Comparison of ENCODE assay signal across 19 cellular contexts in the genomic region with DNA sequence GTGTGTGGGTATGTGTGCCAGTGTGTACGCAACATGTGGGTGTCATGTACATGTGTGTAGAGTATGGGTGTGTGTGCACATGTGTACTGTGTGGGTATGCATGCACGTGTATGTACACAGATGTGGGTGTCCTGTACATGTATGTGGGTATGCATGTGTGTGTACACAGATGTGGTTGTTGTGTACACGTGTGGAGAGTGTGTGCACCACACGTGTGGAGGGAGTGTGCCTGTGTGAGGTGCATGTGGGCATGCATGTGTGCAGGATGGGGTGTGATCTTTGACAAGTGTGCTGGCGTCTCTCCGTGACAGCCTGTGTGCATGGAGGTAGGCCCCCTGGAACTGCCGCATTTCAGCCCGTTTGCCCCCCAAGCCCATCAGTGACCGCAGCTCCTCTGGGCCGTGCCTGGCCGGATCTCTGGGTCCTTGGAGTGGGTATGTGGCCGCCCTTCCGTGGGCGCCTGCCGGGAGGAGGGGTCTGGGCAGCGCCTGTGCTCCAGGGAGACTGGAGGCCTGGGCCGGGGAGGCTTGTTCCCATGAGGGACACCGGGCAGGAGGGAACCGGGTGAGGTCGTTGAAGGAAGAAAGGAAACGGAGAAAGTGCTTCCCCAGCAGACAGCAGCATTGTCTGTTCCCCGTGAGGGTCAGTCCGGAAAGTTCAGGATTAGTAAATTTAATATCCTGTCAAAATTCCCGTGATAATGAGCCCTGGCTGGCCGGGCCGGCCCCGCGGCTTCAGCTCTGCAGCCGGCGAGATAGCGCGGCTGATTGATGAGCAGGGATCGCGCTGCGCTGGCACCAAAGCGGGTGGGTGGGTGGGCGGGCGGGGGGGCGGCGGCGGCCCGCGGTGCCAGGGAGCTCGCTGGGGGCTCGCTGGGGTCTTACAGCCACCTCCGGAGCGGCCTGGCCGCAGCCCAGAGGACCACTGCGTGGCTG.
DNase-seq lines count a peak whose midpoint lies in the region; ATAC-seq, FAIRE-seq and TF ChIP-seq lines count a peak whose summit lies in the region.
"Had no signal": no experiment of that assay in that cellular context is flagged by ENCODE, and none has a peak within 500 bp of the region (broad histone marks: within the 10 kb centered on the region; RNA-seq: fewer than 3 reads in every experiment).

No MANE protein-coding gene starts in this region.

- in situ Hi-C loops in HepG2 (cut with HindIII; ENCODE audit: extremely low pct_ligation_motif_present, low pct_unique_long_range_greater_than_20kb): no loop called here

- no peak overlapping the region for H3K4ac ChIP-seq in mesendoderm (ENCODE audit: low read depth, low read length)

- no peak overlapping the region for H2AK5ac ChIP-seq in mesendoderm (ENCODE audit: low read length)

- H4K20me1 ChIP-seq in HepG2 (ENCODE audit: insufficient read depth, low read length) (no peaks in the 10 kb centered on the region), neural progenitor cell (ENCODE audit: low read depth) (no peaks in the 10 kb centered on the region)
- H4K20me1 ChIP-seq: BLaER1 treated with 17β-estradiol and CSF1 and Interleukin-3, amounts not matched to agents 10 nM and 100 nM had no signal

- no peak for TF ChIP-seq EP300 in HepG2 (IDR thresholded peaks at IDR 0.05; ENCODE audit: low read depth in 2 of 2, low read length in 2 of 2)
- TF ChIP-seq EP300 in HepG2 (CRISPR knock-in tag; IDR thresholded peaks at IDR 0.05; ENCODE audit: borderline replicate concordance): no peak

- H3K27me3 Mint-ChIP-seq in endothelial cell (ENCODE audit: unreplicated experiment) (peaks cover 3% of the 10 kb centered on the region), neural progenitor cell (ENCODE audit: insufficient read depth, low read depth) (peaks cover 38% of the 10 kb centered on the region)

- H2BK15ac ChIP-seq in mesendoderm (replicated peaks; ENCODE audit: low read depth): no peak overlapping the region

- H3K4me1 ChIP-seq in HepG2 (ENCODE audit: insufficient read depth, low read length): no peaks in the 10 kb centered on the region
- no peaks in the 10 kb centered on the region for H3K4me1 ChIP-seq in right lobe of liver
- H3K4me1 ChIP-seq in neural progenitor cell: peaks cover 31% of the 10 kb centered on the region
- H3K4me1 ChIP-seq in mesendoderm (ENCODE audit: control insufficient read depth, low read depth, low read length): no peaks in the 10 kb centered on the region
- H3K4me1 ChIP-seq: SJCRH30 had no signal

- H3K9me3 Mint-ChIP-seq in endothelial cell (ENCODE audit: unreplicated experiment): no peaks in the 10 kb centered on the region
- peaks cover 12% of the 10 kb centered on the region for H3K9me3 Mint-ChIP-seq in neural progenitor cell

- H3K36me3 Mint-ChIP-seq in endothelial cell (ENCODE audit: low read depth, unreplicated experiment) (no peaks in the 10 kb centered on the region), neural progenitor cell (peaks cover 4% of the 10 kb centered on the region)

- TF ChIP-seq POLR2A in HepG2 (IDR thresholded peaks at IDR 0.05; ENCODE audit: insufficient read depth in 1 of 2, low read depth in 2 of 2, low read length in 2 of 2) (no peak), right lobe of liver (IDR thresholded peaks at IDR 0.05) (no peak)

- no peak overlapping the region for H3K9ac ChIP-seq in HepG2 (ENCODE audit: insufficient read depth, low read depth, low read length)
- H3K9ac ChIP-seq in neural progenitor cell: no peak overlapping the region
- no peak overlapping the region for H3K9ac ChIP-seq in mesendoderm (ENCODE audit: low read length)
- H3K9ac ChIP-seq: BLaER1 treated with 17β-estradiol and CSF1 and Interleukin-3, amounts not matched to agents 10 nM and 100 nM had no signal

- no peaks in the 10 kb centered on the region for H3K79me1 ChIP-seq in mesendoderm (ENCODE audit: low read length)

- H4K8ac ChIP-seq in mesendoderm (ENCODE audit: low read depth, low read length): no peak overlapping the region

- no peak for FAIRE-seq in HepG2 (lab: Jason Lieb, UNC)
- FAIRE-seq: A204.1, D721Med had no signal

- ATAC-seq in HepG2 (no peak), right lobe of liver (no peak), GM18502 (IDR thresholded peaks at IDR 0.05; ENCODE audit: poor library complexity, unreplicated experiment) (no peak)
- ATAC-seq: PC-3, Right ventricle myocardium inferior had no signal

- H2AFZ ChIP-seq in HepG2 (ENCODE audit: low read length): no peak overlapping the region
- no peak overlapping the region for H2AFZ ChIP-seq in neural progenitor cell (replicated peaks)

- H3K4me3 Mint-ChIP-seq in endothelial cell (ENCODE audit: unreplicated experiment): no peak overlapping the region
- peak overlapping the region; percentile 74 for H3K4me3 Mint-ChIP-seq in neural progenitor cell
- H3K4me3 Mint-ChIP-seq: CD4-positive, alpha-beta T cell had no signal

- H3K27me3 ChIP-seq in HepG2 (ENCODE audit: control insufficient read depth in 1 of 2, insufficient read depth in 2 of 2, low read length in 2 of 2) (peaks cover 0 to 37% of the 10 kb centered on the region in 2 experiments), right lobe of liver (no peaks in the 10 kb centered on the region), neural progenitor cell (no peaks in the 10 kb centered on the region), mesendoderm (ENCODE audit: insufficient read depth, low read length, poor library complexity) (no peaks in the 10 kb centered on the region)
- H3K27me3 ChIP-seq: BLaER1 treated with 17β-estradiol and CSF1 and Interleukin-3, amounts not matched to agents 10 nM and 100 nM; SJCRH30 had no signal

- H3K9me3 ChIP-seq in HepG2 (ENCODE audit: low read length) (peaks cover 13% of the 10 kb centered on the region; the same call in 1 of the 2 replicates), right lobe of liver (no peaks in the 10 kb centered on the region), neural progenitor cell (ENCODE audit: low read depth) (no peaks in the 10 kb centered on the region)
- H3K9me3 ChIP-seq: SJCRH30 had no signal

- no peak overlapping the region for H4K5ac ChIP-seq in mesendoderm (ENCODE audit: low read length)

- no peak overlapping the region for H2BK5ac ChIP-seq in mesendoderm (ENCODE audit: low read length)

- no peak overlapping the region for H3K56ac ChIP-seq in mesendoderm (ENCODE audit: low read length)

- H3K18ac ChIP-seq in mesendoderm (ENCODE audit: low read length): no peak overlapping the region

- TF ChIP-seq RAD21 in HepG2 (CRISPR knock-in tag; IDR thresholded peaks at IDR 0.05): no peak

- H3K79me2 ChIP-seq in HepG2 (ENCODE audit: insufficient read depth, low read length): no peaks in the 10 kb centered on the region
- H3K79me2 ChIP-seq in neural progenitor cell (ENCODE audit: low read depth): no peaks in the 10 kb centered on the region
- H3K79me2 ChIP-seq in mesendoderm (ENCODE audit: control insufficient read depth, insufficient read depth, low read length): no peaks in the 10 kb centered on the region

- BruUV-seq in HepG2 (replicated peaks; lab: Mats Ljungman, UMichigan): no TSS peak

- H3K23ac ChIP-seq in mesendoderm (ENCODE audit: low read length): no peak overlapping the region

- WGBS in HepG2 (ENCODE audit: low lambda C conversion rate): 71% methylated on average over 48 of the region's 49 CpGs
- WGBS in right lobe of liver (ENCODE audit: insufficient coverage, low coverage, low lambda C conversion rate, missing lambda C conversion rate): 66% methylated on average over 23 of the region's 49 CpGs
- no CpG with 5 or more reads among the region's 49 CpGs for WGBS in mesendoderm (ENCODE audit: extremely low coverage, insufficient coverage, low lambda C conversion rate)

- H3K4me2 ChIP-seq in HepG2 (ENCODE audit: low read depth, low read length): no peak overlapping the region
- H3K4me2 ChIP-seq in neural progenitor cell: no peak overlapping the region
- H3K4me2 ChIP-seq in mesendoderm (ENCODE audit: low read length): no peak overlapping the region
- H3K4me2 ChIP-seq: BLaER1 treated with 17β-estradiol and CSF1 and Interleukin-3, amounts not matched to agents 10 nM and 100 nM had no signal

- no peak for DNase-seq in HepG2 (ENCODE audit: low spot score)
- no peak for DNase-seq in right lobe of liver
- DNase-seq in endothelial cell (ENCODE audit: low spot score): no peak
- DNase-seq in neural progenitor cell (ENCODE audit: low spot score): no peak
- DNase-seq in mesendoderm: no peak
- no peak for DNase-seq in ureter (ENCODE audit: low spot score)
- DNase-seq: CD4-positive, alpha-beta T cell; GOT3; HCEC 1CT; NCI-H1048; NCI-H1694 treated with DMSO at 0.1 percent for 48 hours; NCI-H2081; PC-3; SJCRH30 had no signal

- H3K27ac ChIP-seq in HepG2 (ENCODE audit: extremely low read length, insufficient read depth, low read length): no peak overlapping the region
- H3K27ac ChIP-seq in right lobe of liver: no peak overlapping the region
- no peak overlapping the region for H3K27ac ChIP-seq in neural progenitor cell
- no peak overlapping the region for H3K27ac ChIP-seq in mesendoderm (ENCODE audit: low read depth, low read length)
- H3K27ac ChIP-seq: BLaER1 treated with 17β-estradiol and CSF1 and Interleukin-3, amounts not matched to agents 10 nM and 100 nM; SJCRH30 had no signal

- H3K36me3 ChIP-seq in HepG2 (replicated peaks in 1 of 2; ENCODE audit: control insufficient read depth in 1 of 2, insufficient read depth in 2 of 2, low read length in 2 of 2) (no peaks in the 10 kb centered on the region), right lobe of liver (no peaks in the 10 kb centered on the region), neural progenitor cell (no peaks in the 10 kb centered on the region), mesendoderm (ENCODE audit: control insufficient read depth, insufficient read depth, low read length) (no peaks in the 10 kb centered on the region)
- H3K36me3 ChIP-seq: BLaER1 treated with 17β-estradiol and CSF1 and Interleukin-3, amounts not matched to agents 10 nM and 100 nM; SJCRH30 had no signal

- H3K4me3 ChIP-seq in HepG2 (replicated peaks in 1 of 3; ENCODE audit: insufficient read depth in 1 of 3, low read depth in 2 of 3, low read length in 3 of 3): no peak overlapping the region
- no peak overlapping the region for H3K4me3 ChIP-seq in right lobe of liver
- no peak overlapping the region for H3K4me3 ChIP-seq in neural progenitor cell
- H3K4me3 ChIP-seq in mesendoderm (ENCODE audit: low read length): no peak overlapping the region
- H3K4me3 ChIP-seq: BLaER1 treated with 17β-estradiol and CSF1 and Interleukin-3, amounts not matched to agents 10 nM and 100 nM; SJCRH30 had no signal

- no peaks in the 10 kb centered on the region for H3K4me1 Mint-ChIP-seq in endothelial cell (ENCODE audit: unreplicated experiment)
- peaks cover 60% of the 10 kb centered on the region for H3K4me1 Mint-ChIP-seq in neural progenitor cell

- peaks cover 23% of the 10 kb centered on the region for H3F3A ChIP-seq in neural progenitor cell (ENCODE audit: low read depth)

- POLR2A ChIA-PET in HepG2 (lab: Yijun Ruan, JAX): no interaction called here

- no peak overlapping the region for H2BK120ac ChIP-seq in mesendoderm (ENCODE audit: low read depth, low read length)

- intact Hi-C loops in HepG2 (cut with micrococcal nuclease; ENCODE audit: unreplicated experiment) (loop anchor here (5.0 kb wide), 1 partner anchor 641 kb away; no protein-coding TSS in a partner anchor), right lobe of liver (cut with DNase I) (no loop called here)

- CTCF ChIA-PET in HepG2 (lab: Yijun Ruan, JAX; ENCODE audit: low intra/inter-chr PET ratio, low total read pairs): no interaction called here

- TF ChIP-seq CTCF in HepG2 (CRISPR knock-in tag; IDR thresholded peaks at IDR 0.05): no peak
- TF ChIP-seq CTCF in right lobe of liver (IDR thresholded peaks at IDR 0.05): no peak
- TF ChIP-seq CTCF in endothelial cell (IDR thresholded peaks at IDR 0.05; ENCODE audit: unreplicated experiment): no peak
- TF ChIP-seq CTCF in neural progenitor cell (IDR thresholded peaks at IDR 0.05): no peak

- H3K27ac Mint-ChIP-seq in endothelial cell (ENCODE audit: unreplicated experiment) (peak overlapping the region; percentile 68), neural progenitor cell (peak overlapping the region; percentile 13)
- H3K27ac Mint-ChIP-seq: CD4-positive, alpha-beta T cell had no signal
